ENCODE assay signal across 20 cellular contexts in genomic region chr1:67957026-67957425, GRCh38.
DNase-seq lines count a peak whose midpoint lies in the region; ATAC-seq and TF ChIP-seq lines count a peak whose summit lies in the region.
"Had no signal": no experiment of that assay in that cellular context is flagged by ENCODE, and none has a peak within 500 bp of the region (broad histone marks: within the 10 kb centered on the region; RNA-seq: fewer than 3 reads in every experiment).

No MANE protein-coding gene starts in this region.

- ATAC-seq in HG03135 (IDR thresholded peaks at IDR 0.05; ENCODE audit: unreplicated experiment), result no peak
- ATAC-seq: GM12878 had no signal

- H3K9me3 Mint-ChIP-seq in nephron, result peaks cover 2% of the 10 kb centered on the region
- no peaks in the 10 kb centered on the region for H3K9me3 Mint-ChIP-seq in osteocyte (ENCODE audit: unreplicated experiment)

- H3K4me3 Mint-ChIP-seq in nephron, result no peak overlapping the region
- no peak overlapping the region for H3K4me3 Mint-ChIP-seq in osteocyte (ENCODE audit: unreplicated experiment)
- H3K4me3 Mint-ChIP-seq: activated naive CD8-positive, alpha-beta T cell; IgD-negative memory B cell had no signal

- peak; percentile 84 for DNase-seq in DMS 273 (lab: John Stamatoyannopoulos, UW; ENCODE audit: unreplicated experiment)
- peak; percentile 10 for DNase-seq in NCI-H69 (lab: John Stamatoyannopoulos, UW)
- DNase-seq in fibroblast of pulmonary artery (ENCODE audit: low read depth), result peak; percentile 40
- no peak for DNase-seq in HuH-7 (ENCODE audit: low spot score)
- no peak for DNase-seq in osteocyte (ENCODE audit: extremely low spot score, unreplicated experiment)
- DNase-seq in LoVo (ENCODE audit: low spot score), result no peak
- DNase-seq: activated CD4-positive, alpha-beta T cell treated with anti-CD3 and anti-CD28 coated beads, Interleukin-2, amount 50 U/mL, for 4 hours; activated T-cell treated with anti-CD3 and anti-CD28 coated beads, Interleukin-2, amount 50 U/mL, for 1 hour; hippocampal formation; kidney; NCI-H1694 treated with DMSO at 0.1 percent for 48 hours; NCI-H774; Peyer's patch; sigmoid colon; stimulated activated CD4-positive, alpha-beta T cell treated with anti-CD3 and anti-CD28 coated beads, Interleukin-2, amount 100 ng/mL, for 48 hours had no signal

- no peak overlapping the region for H3K4me3 ChIP-seq in fibroblast of pulmonary artery (replicated peaks; ENCODE audit: low read depth, low read length)
- H3K4me3 ChIP-seq: GM12878, Peyer's patch, sigmoid colon had no signal

- H3K36me3 Mint-ChIP-seq in nephron (ENCODE audit: low read depth), result no peaks in the 10 kb centered on the region
- H3K36me3 Mint-ChIP-seq in osteocyte (ENCODE audit: unreplicated experiment), result no peaks in the 10 kb centered on the region
- H3K36me3 Mint-ChIP-seq: activated naive CD8-positive, alpha-beta T cell had no signal

- peak overlapping the region; percentile 32 to 74 (median 56) for H3K27ac Mint-ChIP-seq in nephron
- no peak overlapping the region for H3K27ac Mint-ChIP-seq in osteocyte (ENCODE audit: unreplicated experiment)
- H3K27ac Mint-ChIP-seq: activated naive CD8-positive, alpha-beta T cell had no signal

- H3K4me1 Mint-ChIP-seq in nephron (peaks cover 34% of the 10 kb centered on the region), osteocyte (ENCODE audit: unreplicated experiment) (peaks cover 2% of the 10 kb centered on the region)
- H3K4me1 Mint-ChIP-seq: IgD-negative memory B cell had no signal

- no peak for TF ChIP-seq CTCF in fibroblast of pulmonary artery (IDR thresholded peaks at IDR 0.05; ENCODE audit: low read length, missing control alignments)
- TF ChIP-seq CTCF in nephron (IDR thresholded peaks at IDR 0.05; ENCODE audit: unreplicated experiment in 3 of 3), result no peak
- no peak for TF ChIP-seq CTCF in osteocyte (IDR thresholded peaks at IDR 0.05)

- H3K27me3 Mint-ChIP-seq in nephron (ENCODE audit: low read depth) (no peaks in the 10 kb centered on the region), osteocyte (ENCODE audit: unreplicated experiment) (no peaks in the 10 kb centered on the region)

Comparison
In these comparisons a context has a peak if more than half of its experiments do, and no peak if none do; other contexts are left out.
1. DNase-seq: peak in DMS 273 (single experiment), NCI-H69 (single experiment) and fibroblast of pulmonary artery (single experiment); none in HuH-7 (single experiment), osteocyte (single experiment) and LoVo (single experiment).